Comparison of ENCODE assay signal across 8 cellular contexts in genomic region chr17:80454557-80455327, GRCh38. TPM values are rescaled to one million over a fixed set of nuclear protein-coding genes. Genes with fewer than 3 reads are reported as not detected.
DNase-seq lines count a peak whose midpoint lies in the region; ATAC-seq and TF ChIP-seq lines count a peak whose summit lies in the region.

No MANE protein-coding gene starts in this region.

- no peak for TF ChIP-seq CTCF in GM10266 (IDR thresholded peaks at IDR 0.05; ENCODE audit: control insufficient read depth, insufficient read depth, low read depth, missing control alignments)
- no peak for TF ChIP-seq CTCF in osteocyte (IDR thresholded peaks at IDR 0.05)

- WGBS in thymus, result under 1% methylated on average over 87 of the region's 87 CpGs

- H3K4me1 Mint-ChIP-seq in activated naive CD8-positive, alpha-beta T cell treated with anti-CD3 and anti-CD28 coated beads for 36 hours, result peaks cover 23% of the 10 kb centered on the region
- H3K4me1 Mint-ChIP-seq in osteocyte (ENCODE audit: unreplicated experiment), result peaks cover 23% of the 10 kb centered on the region

- DNase-seq in GM10266 (ENCODE audit: extremely low spot score) (peak; percentile 99), NCI-H1092 treated with DMSO at 0.1 percent for 48 hours (lab: John Stamatoyannopoulos, UW) (peak; percentile 96), head of caudate nucleus (peak; percentile 90 to 99 (median 97)), osteocyte (ENCODE audit: extremely low spot score, unreplicated experiment) (peak; percentile 99)
- DNase-seq in activated naive CD8-positive, alpha-beta T cell treated with anti-CD3 and anti-CD28 coated beads for 36 hours, result peak; percentile 99

- peak overlapping the region; percentile 89 for H3K4me3 ChIP-seq in thymus (ENCODE audit: low read length)

- peaks cover 8% of the 10 kb centered on the region for H3K36me3 Mint-ChIP-seq in activated naive CD8-positive, alpha-beta T cell treated with anti-CD3 and anti-CD28 coated beads for 36 hours
- H3K36me3 Mint-ChIP-seq in osteocyte (ENCODE audit: unreplicated experiment), result no peaks in the 10 kb centered on the region

- H3K27ac ChIP-seq in thymus (ENCODE audit: low read depth), result peak overlapping the region; percentile 95

- no peaks in the 10 kb centered on the region for H3K27me3 ChIP-seq in thymus (ENCODE audit: control insufficient read depth, insufficient read depth)

- no peaks in the 10 kb centered on the region for H3K9me3 ChIP-seq in thymus (ENCODE audit: control insufficient read depth)

- peak overlapping the region; percentile 98 for H3K4me3 Mint-ChIP-seq in activated naive CD8-positive, alpha-beta T cell treated with anti-CD3 and anti-CD28 coated beads for 36 hours
- H3K4me3 Mint-ChIP-seq in osteocyte (ENCODE audit: unreplicated experiment), result peak overlapping the region; percentile 88

- intact Hi-C loops in head of caudate nucleus (cut with DNase I), result loop anchor here (2.0 to 10.0 kb wide), 3 partner anchors 40 to 320 kb away; partner anchors contain the start of genes ENDOV and RPTOR

- peaks cover 7% of the 10 kb centered on the region for H3K4me1 ChIP-seq in thymus (ENCODE audit: control insufficient read depth, insufficient read depth, low read length)

- no peaks in the 10 kb centered on the region for H3K9me3 Mint-ChIP-seq in activated naive CD8-positive, alpha-beta T cell treated with anti-CD3 and anti-CD28 coated beads for 36 hours
- no peaks in the 10 kb centered on the region for H3K9me3 Mint-ChIP-seq in osteocyte (ENCODE audit: unreplicated experiment)

- H3K27ac Mint-ChIP-seq in activated naive CD8-positive, alpha-beta T cell treated with anti-CD3 and anti-CD28 coated beads for 36 hours, result peak overlapping the region; percentile 100
- peak overlapping the region; percentile 97 for H3K27ac Mint-ChIP-seq in osteocyte (ENCODE audit: unreplicated experiment)

- peak; percentile 79 for ATAC-seq in HG02623 (IDR thresholded peaks at IDR 0.05; ENCODE audit: unreplicated experiment)
- ATAC-seq in SK-N-SH treated with all-trans-retinoic acid at 6 μM for 48 hours, result peak; percentile 94

- peaks cover 16% of the 10 kb centered on the region for H3K27me3 Mint-ChIP-seq in activated naive CD8-positive, alpha-beta T cell treated with anti-CD3 and anti-CD28 coated beads for 36 hours
- H3K27me3 Mint-ChIP-seq in osteocyte (ENCODE audit: unreplicated experiment), result peaks cover 10% of the 10 kb centered on the region

- H3K36me3 ChIP-seq in thymus (ENCODE audit: control insufficient read depth, insufficient read depth), result no peaks in the 10 kb centered on the region

TF ChIP-seq in SK-N-SH treated with all-trans-retinoic acid at 6 μM for 48 hours, 23 proteins besides CTCF, POLR2A, EP300 and RAD21 (continues in another document):
- TF ChIP-seq PATZ1 (CRISPR knock-in tag; IDR thresholded peaks at IDR 0.05; ENCODE audit: borderline replicate concordance) (peak; percentile 43; the same call in 1 of the 2 replicates), ESRRG (CRISPR knock-in tag; IDR thresholded peaks at IDR 0.05) (peak; percentile 39; the same call in 1 of the 2 replicates), TSHZ2 (CRISPR knock-in tag; IDR thresholded peaks at IDR 0.05) (peak; percentile 92), TCF4 (CRISPR knock-in tag; IDR thresholded peaks at IDR 0.05; ENCODE audit: borderline replicate concordance) (no peak), ISL1 (CRISPR knock-in tag; IDR thresholded peaks at IDR 0.05) (no peak), ZFP3 (CRISPR knock-in tag; IDR thresholded peaks at IDR 0.05) (peak; percentile 49; the same call in 1 of the 2 replicates), SNAI2 (CRISPR knock-in tag; IDR thresholded peaks at IDR 0.05) (0 out of 2 replicates have a peak, but pooled peaks have one; percentile 34), ZNF8 (CRISPR knock-in tag; IDR thresholded peaks at IDR 0.05) (no peak), CSRNP3 (CRISPR knock-in tag; IDR thresholded peaks at IDR 0.05) (peak; percentile 51; the same call in 1 of the 2 replicates), TOX (CRISPR knock-in tag; IDR thresholded peaks at IDR 0.05; ENCODE audit: borderline replicate concordance) (no peak), ZC3H10 (CRISPR knock-in tag; IDR thresholded peaks at IDR 0.05) (no peak), ARNTL (CRISPR knock-in tag; IDR thresholded peaks at IDR 0.05; ENCODE audit: borderline replicate concordance, low read depth) (no peak), ZNF565 (CRISPR knock-in tag; conservative IDR thresholded peaks at IDR 0.05; ENCODE audit: low read depth) (peak; percentile 31; the same call in 1 of the 2 replicates), ZNF70 (CRISPR knock-in tag; IDR thresholded peaks at IDR 0.05) (peak; percentile 89), CSDC2 (CRISPR knock-in tag; IDR thresholded peaks at IDR 0.05) (peak; percentile 65; the same call in 1 of the 2 replicates), POU6F1 (CRISPR knock-in tag; IDR thresholded peaks at IDR 0.05; ENCODE audit: borderline replicate concordance, low read depth) (no peak)

RNA-seq across cellular contexts. Expression of gene NPTX1, which starts 21.7 kb away (rescaled TPM):
- 1 to 10 TPM; 5.3 to 6.2 TPM for total RNA-seq in activated naive CD8-positive, alpha-beta T cell treated with anti-CD3 and anti-CD28 coated beads for 36 hours
- 2.8 and 3.8 TPM in 2 replicates for total RNA-seq in osteocyte
- polyA plus RNA-seq in thymus, result 1.0 TPM

RNA-seq across cellular contexts. Expression of gene ENDOV, which starts 39.8 kb away (rescaled TPM):
- 10 to 100 TPM; 11.7 to 13.8 TPM for total RNA-seq in activated naive CD8-positive, alpha-beta T cell treated with anti-CD3 and anti-CD28 coated beads for 36 hours
- 33.2 and 39.1 TPM in 2 replicates for total RNA-seq in osteocyte
- 20.7 TPM for polyA plus RNA-seq in thymus

Comparison
In these comparisons a context has a peak if more than half of its experiments do, and no peak if none do; other contexts are left out.
1. Peak in every context shown above with its lines: DNase-seq, ATAC-seq, H3K4me3 ChIP-seq and H3K27ac ChIP-seq.